ENCODE assay signal across 20 cellular contexts in the genomic region with DNA sequence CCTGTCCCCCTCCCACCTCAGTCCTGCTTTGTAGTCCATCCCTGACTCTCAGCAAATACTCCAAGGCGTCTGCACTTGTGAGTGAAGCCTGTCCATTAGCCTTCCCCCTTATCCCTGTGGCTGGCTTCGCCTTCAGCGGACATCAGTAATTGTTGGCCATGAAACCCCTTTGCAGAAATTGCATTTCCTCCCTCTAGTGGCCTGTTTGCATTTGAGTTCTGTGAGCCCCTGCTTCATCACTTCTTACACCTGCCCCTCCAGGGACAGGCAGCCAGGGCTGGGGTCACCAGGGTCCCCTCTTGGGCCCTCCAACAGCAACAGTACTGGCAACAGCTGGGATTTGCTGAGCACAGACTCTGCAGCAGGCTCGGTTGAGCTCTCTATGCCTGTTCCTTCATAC. TPM values are rescaled to one million over a fixed set of nuclear protein-coding genes. Genes with fewer than 3 reads are reported as not detected.
A peak's percentile ranks its signal among the peaks of the same experiment; 100 is the strongest.
DNase-seq lines count a peak whose midpoint lies in the region; ATAC-seq, FAIRE-seq and TF ChIP-seq lines count a peak whose summit lies in the region.
"Had no signal": no experiment of that assay in that cellular context is flagged by ENCODE, and none has a peak within 500 bp of the region (broad histone marks: within the 10 kb centered on the region; RNA-seq: fewer than 3 reads in every experiment).

No MANE protein-coding gene starts in this region.

- H3K4me1 Mint-ChIP-seq in GM23338 (peaks cover 15% of the 10 kb centered on the region), mesothelial cell of epicardium (no peaks in the 10 kb centered on the region)

- H3K27ac Mint-ChIP-seq in GM23338 (no peak overlapping the region), mesothelial cell of epicardium (no peak overlapping the region)

- no TSS peak for BruUV-seq in GM12878 (replicated peaks; lab: Mats Ljungman, UMichigan)

- no peaks in the 10 kb centered on the region for H3K27me3 ChIP-seq in GM23338 (ENCODE audit: insufficient read depth)
- H3K27me3 ChIP-seq in GM12878 (replicated peaks in 1 of 2; ENCODE audit: control insufficient read depth in 2 of 2, insufficient read depth in 2 of 2, low read length in 1 of 2) = no peaks in the 10 kb centered on the region
- no peaks in the 10 kb centered on the region for H3K27me3 ChIP-seq in transverse colon
- H3K27me3 ChIP-seq: SJSA1 had no signal

- H3K9me2 ChIP-seq in GM23338 (ENCODE audit: insufficient read depth) = no peaks in the 10 kb centered on the region

- H4K20me1 ChIP-seq in GM23338 (replicated peaks; ENCODE audit: insufficient read depth) (no peaks in the 10 kb centered on the region), GM12878 (ENCODE audit: control insufficient read depth, insufficient read depth) (no peaks in the 10 kb centered on the region; the same call in 1 of the 2 replicates)
- H4K20me1 ChIP-seq: BLaER1 had no signal

- no peaks in the 10 kb centered on the region for H3K79me2 ChIP-seq in GM23338 (replicated peaks; ENCODE audit: insufficient read depth)
- H3K79me2 ChIP-seq in GM12878 (ENCODE audit: control insufficient read depth, insufficient read depth, low read length) = no peaks in the 10 kb centered on the region

- H3F3A ChIP-seq in GM23338 (replicated peaks; ENCODE audit: low read depth) = no peaks in the 10 kb centered on the region

- no peak overlapping the region for H3K4me3 ChIP-seq in AG04449 (ENCODE audit: low read depth, low read length)
- no peak overlapping the region for H3K4me3 ChIP-seq in GM23338
- no peak overlapping the region for H3K4me3 ChIP-seq in GM12878
- H3K4me3 ChIP-seq in transverse colon = no peak overlapping the region
- H3K4me3 ChIP-seq: BLaER1, GM23248, mucosa of descending colon, SJSA1 had no signal

- POLR2A ChIA-PET in AG04449 (lab: Yijun Ruan, JAX) = no interaction called here
- POLR2A ChIA-PET in GM12878 (lab: Charles Lee) = no interaction called here

- H2AFZ ChIP-seq in GM23338 = no peak overlapping the region
- no peak overlapping the region for H2AFZ ChIP-seq in GM12878 (ENCODE audit: control insufficient read depth, low read depth, low read length)
- H2AFZ ChIP-seq: GM23248 had no signal

- 72% methylated on average over 4 of the region's 4 CpGs for WGBS in GM12878 (ENCODE audit: insufficient coverage, insufficient replicate concordance, low lambda C conversion rate, missing lambda C conversion rate)
- 90 to 100% methylated on average over 1 to 4 of the region's 4 CpGs for WGBS in transverse colon (ENCODE audit: low coverage in 1 of 2), 2 donors

- no peak for TF ChIP-seq EP300 in GM12878 (IDR thresholded peaks at IDR 0.05; ENCODE audit: borderline replicate concordance in 1 of 2, control insufficient read depth in 1 of 2, low read depth in 2 of 2, low read length in 2 of 2)
- TF ChIP-seq EP300 in transverse colon (IDR thresholded peaks at IDR 0.05; ENCODE audit: low read depth) = no peak

- no peak overlapping the region for H3K4me2 ChIP-seq in GM23338
- no peak overlapping the region for H3K4me2 ChIP-seq in GM12878 (ENCODE audit: control insufficient read depth, insufficient read depth)
- H3K4me2 ChIP-seq: BLaER1 had no signal

- H3K9ac ChIP-seq in GM12878 (ENCODE audit: control insufficient read depth, insufficient read depth, low read length) = no peak overlapping the region
- H3K9ac ChIP-seq: BLaER1, GM23248 had no signal

- intact Hi-C loops in GM12878 (cut with micrococcal nuclease; ENCODE audit: unreplicated experiment) (no loop called here), posterior cingulate gyrus (cut with DNase I) (no loop called here), transverse colon (cut with DNase I; ENCODE audit: low total_unique reads) (no loop called here)

- H3K27ac ChIP-seq in GM23338 (ENCODE audit: low read depth) (no peak overlapping the region), GM12878 (ENCODE audit: control insufficient read depth, insufficient read depth) (no peak overlapping the region), transverse colon (peak overlapping the region in 2 of 4 donors; percentile 11 to 12)
- H3K27ac ChIP-seq: BLaER1, GM23248 had no signal

- SMC1A ChIA-PET in GM12878 (lab: Charles Lee; ENCODE audit: uncharacterized antibody, unreplicated experiment) = no interaction called here

- in situ Hi-C loops in GM12878 (cut with MboI) (no loop called here), transverse colon (cut with MboI; ENCODE audit: low pct_ligation_motif_present in 1 of 4, low pct_unique_long_range_greater_than_20kb in 1 of 4, low sequenced_read_pairs in 3 of 4) (loop anchor here (10.0 to 25.0 kb wide), 3 partner anchors 95 to 352 kb away; a partner anchor contains a TSS)

- peaks cover 3% of the 10 kb centered on the region; the same call in 1 of the 3 replicates for H3K36me3 Mint-ChIP-seq in GM23338 (ENCODE audit: low read depth)
- no peaks in the 10 kb centered on the region for H3K36me3 Mint-ChIP-seq in mesothelial cell of epicardium

- H3K4me1 ChIP-seq in GM23338 (ENCODE audit: insufficient read depth) = peaks cover 9% of the 10 kb centered on the region; the same call in 1 of the 2 replicates
- H3K4me1 ChIP-seq in GM12878 (ENCODE audit: control insufficient read depth, insufficient read depth, low read length) = no peaks in the 10 kb centered on the region
- peaks cover 0 to 6% (median 0%) of the 10 kb centered on the region in 4 donors for H3K4me1 ChIP-seq in transverse colon
- H3K4me1 ChIP-seq: BLaER1 had no signal

- FAIRE-seq in GM12878 (lab: Jason Lieb, UNC) = no peak
- FAIRE-seq: small intestine, urothelium cell line had no signal

- CTCF ChIA-PET in AG04449 (lab: Yijun Ruan, JAX) (interaction anchor here (0.6 to 17.0 kb wide), 8 partner anchors 7 to 283 kb away, joined by 3 to 757 read pairs (median 3); no protein-coding TSS in a partner anchor), GM12878 (lab: Yijun Ruan, JAX) (interaction anchor here (2.2 kb wide), 1 partner anchor 98 kb away, joined by 15 read pairs; no protein-coding TSS in a partner anchor)

- RAD21 ChIA-PET in GM12878 (lab: Charles Lee; ENCODE audit: unreplicated experiment) = no interaction called here

- TF ChIP-seq POLR2A in GM12878 (IDR thresholded peaks at IDR 0.05; ENCODE audit: low read depth, low read length) = no peak
- no peak for TF ChIP-seq POLR2A in transverse colon (IDR thresholded peaks at IDR 0.05)

- no peaks in the 10 kb centered on the region; the same call in 2 of the 3 replicates for H3K9me3 ChIP-seq in GM12878 (replicated peaks; ENCODE audit: control insufficient read depth, insufficient read depth, low read length)
- H3K9me3 ChIP-seq in transverse colon = no peaks in the 10 kb centered on the region
- H3K9me3 ChIP-seq: BLaER1, mucosa of descending colon, SJSA1 had no signal

- TF ChIP-seq CTCF in AG04449 (IDR thresholded peaks at IDR 0.05; ENCODE audit: insufficient read depth, low read length, missing control alignments) (peak; percentile 15), GM23338 (conservative IDR thresholded peaks at IDR 0.05; ENCODE audit: low read depth in 2 of 2) (peak; percentile 47), GM12878 (IDR thresholded peaks at IDR 0.05 in 2 of 3, conservative IDR thresholded peaks at IDR 0.05 in 1 of 3; ENCODE audit: control insufficient read depth in 2 of 3, extremely low read depth in 1 of 3, insufficient read depth in 1 of 3, low read depth in 3 of 3, low read length in 3 of 3) (0 out of 6 replicates have a peak, but pooled peaks have one; percentile 8 to 25 (median 9)), mesothelial cell of epicardium (IDR thresholded peaks at IDR 0.05; ENCODE audit: unreplicated experiment) (peak; percentile 13), transverse colon (IDR thresholded peaks at IDR 0.05) (no peak)

- DNase-seq in AG04449 (ENCODE audit: low read depth, low spot score) = no peak
- DNase-seq in GM23338 (ENCODE audit: low spot score) = peak; percentile 46
- DNase-seq in GM12878 (ENCODE audit: low read depth, low spot score) = no peak
- no peak for DNase-seq in mesothelial cell of epicardium (ENCODE audit: low spot score in 2 of 2, unreplicated experiment in 2 of 2)
- no peak for DNase-seq in posterior cingulate gyrus
- no peak for DNase-seq in transverse colon
- DNase-seq in kidney glomerular epithelial cell (lab: John Stamatoyannopoulos, UW) = no peak
- no peak for DNase-seq in retina
- DNase-seq: activated CD4-positive, CD25-positive, alpha-beta regulatory T cell treated with anti-CD3 and anti-CD28 coated beads, Interleukin-2, amount 50 U/mL, for 72 hours; activated T-cell treated with anti-CD3 and anti-CD28 coated beads, Interleukin-2, amount 50 U/mL, for 4 hours; effector memory CD8-positive, alpha-beta T cell; GDM1; GM23248; mucosa of descending colon; NCI-H1105 treated with DMSO at 0.1 percent for 48 hours; NCI-H524; small intestine had no signal

- H3K4me3 Mint-ChIP-seq in GM23338 = no peak overlapping the region
- H3K4me3 Mint-ChIP-seq in mesothelial cell of epicardium = no peak overlapping the region
- H3K4me3 Mint-ChIP-seq: activated T-cell treated with anti-CD3 and anti-CD28 coated beads, Interleukin-2, amount 50 U/mL, for 4 hours; effector memory CD8-positive, alpha-beta T cell had no signal

- peak; percentile 18 for ATAC-seq in GM23338
- ATAC-seq in GM12878 = no peak
- ATAC-seq: activated T-cell treated with anti-CD3 and anti-CD28 coated beads, Interleukin-2, amount 50 U/mL, for 4 hours; effector memory CD8-positive, alpha-beta T cell had no signal

- TF ChIP-seq RAD21 in GM12878 (IDR thresholded peaks at IDR 0.05; ENCODE audit: insufficient read depth, low read depth, low read length) = no peak

- H3K36me3 ChIP-seq in GM23338 (ENCODE audit: insufficient read depth) = no peaks in the 10 kb centered on the region
- H3K36me3 ChIP-seq in GM12878 (ENCODE audit: control insufficient read depth in 2 of 2, insufficient read depth in 2 of 2, low read length in 1 of 2) = no peaks in the 10 kb centered on the region
- no peaks in the 10 kb centered on the region for H3K36me3 ChIP-seq in transverse colon
- H3K36me3 ChIP-seq: BLaER1, SJSA1 had no signal

- H3K27me3 Mint-ChIP-seq in GM23338 (ENCODE audit: insufficient read depth, low read depth, poor library complexity) = peaks cover 2% of the 10 kb centered on the region
- peaks cover 26% of the 10 kb centered on the region for H3K27me3 Mint-ChIP-seq in mesothelial cell of epicardium (ENCODE audit: low read depth)

- H3K9me3 Mint-ChIP-seq in GM23338 (peaks cover 3% of the 10 kb centered on the region; the same call in 1 of the 3 replicates), mesothelial cell of epicardium (peaks cover 4% of the 10 kb centered on the region)
- H3K9me3 Mint-ChIP-seq: activated T-cell treated with anti-CD3 and anti-CD28 coated beads, Interleukin-2, amount 50 U/mL, for 4 hours; effector memory CD8-positive, alpha-beta T cell had no signal

RNA-seq across cellular contexts. Expression of a gene that starts 9.0 kb away (rescaled TPM):
- 2.6 and 4.4 TPM in 2 replicates for total RNA-seq in GM23338 (2014; rRNA removed; shearing (Covaris generic))
- polyA plus RNA-seq in GM23338 (2016; fragmentation: Nextera tagmentation; extraction: Ambion mirVana) (4.1 and 4.5 TPM in 2 replicates), GM12878 (2011; rRNA removed) (14.0 and 23.0 TPM in 2 replicates), GM12878 (2014; fragmentation: Illumina TruSeq; extraction: Trizol) (14.8 and 17.5 TPM in 2 replicates), GM12878 (2014; fragmentation: Nextera tagmentation; extraction: Ambion mirVana) (1 to 10 TPM; 2.2 to 2.7 TPM), GM12878 (2014; rRNA removed) (29.9 and 33.8 TPM in 2 replicates), GM12878 (2016; fragmentation: Nextera tagmentation; extraction: Ambion mirVana) (10 to 100 TPM; 13.9 to 18.3 TPM)
- total RNA-seq in GM12878 (2013; cell fraction: nucleolus; rRNA removed) = 120 and 150 TPM in 2 replicates
- total RNA-seq in GM12878 (2014; rRNA removed) (15.6 and 23.0 TPM in 2 replicates), GM12878 (2014; rRNA removed; fragmentation: Illumina TruSeq; extraction: Trizol) (13.1 and 13.5 TPM in 2 replicates), GM12878 (2021) (51.5 and 58.3 TPM in 2 replicates), mesothelial cell of epicardium (1.4 to 2.3 TPM (median 2.0 TPM) in 3 replicates), transverse colon (100 to 1,000 TPM in 2 of 4 donors, 10 to 100 TPM in 2; 52.7 to 107 (median 82.7) TPM)
- 14.1 TPM for polyA plus RNA-seq in GM12878 (2011; ENCODE audit: low read depth)
- 20.3 and 21.9 TPM in 2 replicates for polyA plus RNA-seq in GM12878 (2011; cell fraction: cytosol; rRNA removed)
- polyA plus RNA-seq in GM12878 (2011; cell fraction: nucleus; rRNA removed) = 82.2 and 90.7 TPM in 2 replicates
- 29.5 and 30.8 TPM in 2 replicates for polyA plus RNA-seq in GM12878 (2012)
- polyA minus RNA-seq in GM12878 (2011; rRNA and poly(A)+ RNA removed) = 26.7 and 37.6 TPM in 2 replicates
- polyA minus RNA-seq in GM12878 (2011; cell fraction: cytosol; rRNA and poly(A)+ RNA removed) = 14.2 and 22.7 TPM in 2 replicates
- 60.9 and 92.6 TPM in 2 replicates for polyA minus RNA-seq in GM12878 (2011; cell fraction: nucleus; rRNA and poly(A)+ RNA removed)

RNA-seq across cellular contexts. Expression of a gene that starts 30.5 kb away (rescaled TPM):
- total RNA-seq in GM23338 (2014; rRNA removed; shearing (Covaris generic)) = 19.8 and 27.9 TPM in 2 replicates
- 2.8 and 4.0 TPM in 2 replicates for polyA plus RNA-seq in GM23338 (2016; fragmentation: Nextera tagmentation; extraction: Ambion mirVana)
- not detected in 2 replicates for total RNA-seq in GM12878 (2013; cell fraction: nucleolus; rRNA removed)
- total RNA-seq in GM12878 (2014; rRNA removed) = 0.05 and 0.06 TPM in 2 replicates
- 0.14 and 0.22 TPM in 2 replicates for total RNA-seq in GM12878 (2014; rRNA removed; fragmentation: Illumina TruSeq; extraction: Trizol)
- total RNA-seq in GM12878 (2021) = 0.23 and 0.45 TPM in 2 replicates
- polyA plus RNA-seq in GM12878 (2011; ENCODE audit: low read depth) = not detected
- polyA plus RNA-seq in GM12878 (2011; rRNA removed) = 0.69 and 1.0 TPM in 2 replicates
- polyA plus RNA-seq in GM12878 (2011; cell fraction: cytosol; rRNA removed) = 0.32 and 0.43 TPM in 2 replicates
- polyA plus RNA-seq in GM12878 (2011; cell fraction: nucleus; rRNA removed) = 0.97 and 1.3 TPM in 2 replicates
- polyA plus RNA-seq in GM12878 (2012) = 0.27 and 0.31 TPM in 2 replicates
- polyA plus RNA-seq in GM12878 (2014; fragmentation: Illumina TruSeq; extraction: Trizol) = 0.12 TPM in 1 of 2 replicates, not detected in the other
- under 1 TPM; 0.09 to 0.14 TPM for polyA plus RNA-seq in GM12878 (2014; fragmentation: Nextera tagmentation; extraction: Ambion mirVana)
- polyA plus RNA-seq in GM12878 (2014; rRNA removed) = 0.13 and 0.16 TPM in 2 replicates
- under 1 TPM; 0.21 to 0.37 TPM for polyA plus RNA-seq in GM12878 (2016; fragmentation: Nextera tagmentation; extraction: Ambion mirVana)
- 0.44 and 0.82 TPM in 2 replicates for polyA minus RNA-seq in GM12878 (2011; rRNA and poly(A)+ RNA removed)
- polyA minus RNA-seq in GM12878 (2011; cell fraction: cytosol; rRNA and poly(A)+ RNA removed) = not detected in 2 replicates
- polyA minus RNA-seq in GM12878 (2011; cell fraction: nucleus; rRNA and poly(A)+ RNA removed) = 1.2 and 3.0 TPM in 2 replicates
- not detected in 3 replicates for total RNA-seq in mesothelial cell of epicardium
- total RNA-seq in transverse colon = 10 to 100 TPM in 3 of 4 donors, 1 to 10 TPM in 1; 6.7 to 39.4 (median 17.9) TPM

Comparison
In these comparisons a context has a peak if more than half of its experiments do, and no peak if none do; other contexts are left out.
1. CTCF ChIP-seq: peak in AG04449 (single experiment), GM23338 (2 of 2), GM12878 (3 of 3) and mesothelial cell of epicardium (single experiment); none in transverse colon (0 of 5).